26 cellular contexts compared by ENCODE assay signal in genomic region chr2:130818809-130819208, GRCh38. TPM values are rescaled to one million over a fixed set of nuclear protein-coding genes. Genes with fewer than 3 reads are reported as not detected.
DNase-seq lines count a peak whose midpoint lies in the region; ATAC-seq and TF ChIP-seq lines count a peak whose summit lies in the region.
"Had no signal": no experiment of that assay in that cellular context is flagged by ENCODE, and none has a peak within 500 bp of the region (broad histone marks: within the 10 kb centered on the region; RNA-seq: fewer than 3 reads in every experiment).

No MANE protein-coding gene starts in this region.

- no peak overlapping the region for H3K4me2 ChIP-seq in GM23338

- no peaks in the 10 kb centered on the region for H3F3A ChIP-seq in GM23338 (replicated peaks; ENCODE audit: low read depth)

- H2AFZ ChIP-seq in GM23338: peak overlapping the region; percentile 99; the same call in 1 of the 2 replicates

- H3K4me1 ChIP-seq in GM23338 (ENCODE audit: insufficient read depth) (peaks cover 14% of the 10 kb centered on the region; the same call in 1 of the 2 replicates), sigmoid colon (peaks cover 0 to 18% (median 16%) of the 10 kb centered on the region in 4 donors)
- H3K4me1 ChIP-seq: breast epithelium had no signal

- POLR2A ChIA-PET in RWPE1 (lab: Yijun Ruan, JAX; ENCODE audit: low non-redundant PET): no interaction called here

- peaks cover 18% of the 10 kb centered on the region for H3K4me1 Mint-ChIP-seq in GM23338
- no peaks in the 10 kb centered on the region for H3K4me1 Mint-ChIP-seq in endothelial cell (ENCODE audit: unreplicated experiment)
- H3K4me1 Mint-ChIP-seq: naive B cell had no signal

- H3K9me3 Mint-ChIP-seq in GM23338 (no peaks in the 10 kb centered on the region), endothelial cell (ENCODE audit: unreplicated experiment) (no peaks in the 10 kb centered on the region)
- H3K9me3 Mint-ChIP-seq: activated T-cell treated with anti-CD3 and anti-CD28 coated beads, Interleukin-2, amount 50 U/mL, for 24 hours; HFFc6; naive B cell; T-helper 2 cell treated with Interferon-gamma antibody and Interleukin-4, amounts not matched to agents 5 μg/mL and 100 μg/mL, for 36 hours had no signal

- no peak for TF ChIP-seq POLR2A in sigmoid colon (IDR thresholded peaks at IDR 0.05)

- no peaks in the 10 kb centered on the region for H3K36me3 ChIP-seq in GM23338 (ENCODE audit: insufficient read depth)
- H3K36me3 ChIP-seq in sigmoid colon: no peaks in the 10 kb centered on the region
- H3K36me3 ChIP-seq: breast epithelium had no signal

- H3K27ac ChIP-seq in GM23338 (ENCODE audit: low read depth) (no peak overlapping the region), RWPE1 (peak overlapping the region; percentile 46), sigmoid colon (no peak overlapping the region)
- H3K27ac ChIP-seq: HL-60 had no signal

- TF ChIP-seq CTCF in GM23338 (conservative IDR thresholded peaks at IDR 0.05; ENCODE audit: low read depth in 2 of 2): no peak
- TF ChIP-seq CTCF in RWPE1 (conservative IDR thresholded peaks at IDR 0.05; ENCODE audit: low read depth): no peak
- TF ChIP-seq CTCF in endothelial cell (IDR thresholded peaks at IDR 0.05; ENCODE audit: unreplicated experiment): no peak
- TF ChIP-seq CTCF in sigmoid colon (IDR thresholded peaks at IDR 0.05): no peak

- H3K4me3 Mint-ChIP-seq in GM23338 (no peak overlapping the region), endothelial cell (ENCODE audit: unreplicated experiment) (peak overlapping the region; percentile 33)
- H3K4me3 Mint-ChIP-seq: activated T-cell treated with anti-CD3 and anti-CD28 coated beads, Interleukin-2, amount 50 U/mL, for 24 hours; HFFc6; naive B cell; T-helper 2 cell treated with Interferon-gamma antibody and Interleukin-4, amounts not matched to agents 5 μg/mL and 100 μg/mL, for 36 hours had no signal

- peaks cover 15% of the 10 kb centered on the region for H3K27me3 Mint-ChIP-seq in GM23338 (ENCODE audit: insufficient read depth, low read depth, poor library complexity)
- H3K27me3 Mint-ChIP-seq in endothelial cell (ENCODE audit: unreplicated experiment): peaks cover 5% of the 10 kb centered on the region

- H3K9me3 ChIP-seq in sigmoid colon: no peaks in the 10 kb centered on the region
- H3K9me3 ChIP-seq: breast epithelium had no signal

- DNase-seq in GM23338 (ENCODE audit: low spot score): no peak
- DNase-seq in RWPE1 (ENCODE audit: low spot score): no peak
- no peak for DNase-seq in endothelial cell (ENCODE audit: low spot score)
- DNase-seq in sigmoid colon: peak; percentile 35
- DNase-seq in NCI-H1930 (lab: John Stamatoyannopoulos, UW): no peak
- no peak for DNase-seq in HT-29 (ENCODE audit: low spot score)
- no peak for DNase-seq in hypothalamus (lab: John Stamatoyannopoulos, UW)
- DNase-seq in SW480 (ENCODE audit: low spot score): no peak
- DNase-seq: activated CD4-positive, alpha-beta T cell treated with anti-CD3 and anti-CD28 coated beads for 4 hours; activated naive CD4-positive, alpha-beta T cell; activated T-cell treated with anti-CD3 and anti-CD28 coated beads, Interleukin-2, amount 50 U/mL, for 24 hours; Calu3; cortex of kidney; HFFc6; Karpas-422; left ventricle myocardium superior; naive B cell; NCI-H1436; NCI-H446; NCI-H82; occipital lobe; stimulated activated CD8-positive, alpha-beta memory T cell treated with anti-CD3 and anti-CD28 coated beads, Interleukin-4, amount 100 ng/mL, for 48 hours had no signal

- no peak overlapping the region for H3K27ac Mint-ChIP-seq in GM23338
- peak overlapping the region; percentile 20 for H3K27ac Mint-ChIP-seq in endothelial cell (ENCODE audit: unreplicated experiment)
- H3K27ac Mint-ChIP-seq: activated T-cell treated with anti-CD3 and anti-CD28 coated beads, Interleukin-2, amount 50 U/mL, for 24 hours; HFFc6; naive B cell; T-helper 2 cell treated with Interferon-gamma antibody and Interleukin-4, amounts not matched to agents 5 μg/mL and 100 μg/mL, for 36 hours had no signal

- no peaks in the 10 kb centered on the region; the same call in 1 of the 2 replicates for H4K20me1 ChIP-seq in GM23338 (replicated peaks; ENCODE audit: insufficient read depth)

- H3K4me3 ChIP-seq in GM23338 (no peak overlapping the region), sigmoid colon (no peak overlapping the region)
- H3K4me3 ChIP-seq: breast epithelium had no signal

- intact Hi-C loops in sigmoid colon (cut with DNase I): no loop called here

- H3K9me2 ChIP-seq in GM23338 (ENCODE audit: insufficient read depth): no peaks in the 10 kb centered on the region

- H3K36me3 Mint-ChIP-seq in GM23338 (ENCODE audit: low read depth): no peaks in the 10 kb centered on the region
- peaks cover 4% of the 10 kb centered on the region for H3K36me3 Mint-ChIP-seq in endothelial cell (ENCODE audit: low read depth, unreplicated experiment)

- TF ChIP-seq EP300 in sigmoid colon (IDR thresholded peaks at IDR 0.05): no peak

- CTCF ChIA-PET in RWPE1 (lab: Yijun Ruan, JAX): no interaction called here

- H3K79me2 ChIP-seq in GM23338 (replicated peaks; ENCODE audit: insufficient read depth): no peaks in the 10 kb centered on the region

- ATAC-seq in GM23338: no peak
- ATAC-seq: left ventricle myocardium superior, Right ventricle myocardium inferior had no signal

- 78 to 82% methylated on average over 5 of the region's 5 CpGs for WGBS in sigmoid colon, 2 donors

- no peaks in the 10 kb centered on the region for H3K27me3 ChIP-seq in GM23338 (ENCODE audit: insufficient read depth)
- H3K27me3 ChIP-seq in sigmoid colon: peaks cover 0 to 3% (median 0%) of the 10 kb centered on the region in 3 donors
- H3K27me3 ChIP-seq: breast epithelium had no signal

TF ChIP-seq in GM23338, 12 proteins besides CTCF, POLR2A, EP300 and RAD21 (continues in another document):
- TF ChIP-seq ETS1 (IDR thresholded peaks at IDR 0.05): no peak
- no peak for TF ChIP-seq EZH2 (IDR thresholded peaks at IDR 0.05; ENCODE audit: low read depth, unreplicated experiment)
- no peak for TF ChIP-seq REST (IDR thresholded peaks at IDR 0.05; ENCODE audit: unreplicated experiment)

RNA-seq across cellular contexts. Expression of gene ARHGEF4, which starts 17.9 kb away (rescaled TPM):
- total RNA-seq in GM23338 (2014; rRNA removed; shearing (Covaris generic)): 11.8 and 16.6 TPM in 2 replicates
- polyA plus RNA-seq in GM23338 (2016; fragmentation: Nextera tagmentation; extraction: Ambion mirVana) (4.6 and 6.9 TPM in 2 replicates), sigmoid colon (1 to 10 TPM in 2 of 3 donors, not detected in 1; 1.7 to 3.0 TPM)
- total RNA-seq in endothelial cell (ENCODE audit: unreplicated experiment) (10.3 TPM), sigmoid colon (10 to 100 TPM; 15.8 to 32.4 (median 20.6) TPM)
- 0.13 and 0.15 TPM in 2 replicates for total RNA-seq in HT-29 (2014; rRNA removed; shearing (Covaris generic))
